ENCODE assay signal across 33 cellular contexts in the genomic region with DNA sequence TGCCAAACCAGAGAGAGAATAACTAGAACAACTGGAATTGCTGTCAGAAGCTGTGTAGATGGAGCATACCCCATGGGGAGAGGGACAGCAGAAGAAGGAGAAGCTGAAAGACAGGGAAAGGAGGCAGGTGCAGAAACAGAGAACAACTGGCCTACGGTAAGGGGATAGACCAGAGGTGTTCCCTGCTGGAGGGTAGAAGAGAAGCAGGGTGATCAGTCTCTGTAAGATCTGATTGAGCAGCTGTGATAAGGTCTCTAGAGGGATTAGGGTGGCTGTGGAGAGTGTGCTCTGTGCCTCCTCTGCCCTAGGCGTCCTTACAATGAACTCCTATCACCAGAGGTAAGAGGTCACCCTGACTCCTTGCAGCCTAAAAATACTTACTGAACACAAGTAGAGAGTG. TPM values are rescaled to one million over a fixed set of nuclear protein-coding genes. Genes with fewer than 3 reads are reported as not detected.
"Had no signal": no experiment of that assay in that cellular context is flagged by ENCODE, and none has a peak within 500 bp of the region (broad histone marks: within the 10 kb centered on the region; RNA-seq: fewer than 3 reads in every experiment).

No MANE protein-coding gene starts in this region.

- H3K4me3 ChIP-seq: ascending aorta, breast epithelium, cardiac muscle cell, colonic mucosa, dorsolateral prefrontal cortex, esophagus muscularis mucosa, gastrocnemius medialis, heart left ventricle had no signal

- H3K27ac ChIP-seq: ascending aorta, breast epithelium, cardiac muscle cell, colonic mucosa, dorsolateral prefrontal cortex, esophagus muscularis mucosa, foreskin keratinocyte, gastrocnemius medialis, heart left ventricle had no signal

- H3K9me3 ChIP-seq: colonic mucosa, esophagus muscularis mucosa, gastrocnemius medialis had no signal

- DNase-seq: activated CD4-positive, alpha-beta memory T cell treated with anti-CD3 and anti-CD28 coated beads for 36 hours; activated CD4-positive, alpha-beta T cell treated with anti-CD3 and anti-CD28 coated beads for 36 hours; activated CD4-positive, alpha-beta T cell treated with anti-CD3 and anti-CD28 coated beads, Interleukin-2, amount 10 ng/mL, durations not matched to agents 24 days and 14 days; activated CD4-positive, CD25-positive, alpha-beta regulatory T cell; activated CD4-positive, CD25-positive, alpha-beta regulatory T cell treated with anti-CD3 and anti-CD28 coated beads, Interleukin-2, amount 50 U/mL, for 72 hours; activated CD8-positive, alpha-beta memory T cell treated with anti-CD3 and anti-CD28 coated beads, Interleukin-2, amount 10 ng/mL, durations not matched to agents 7 days and 5 days; activated CD8-positive, alpha-beta memory T cell treated with anti-CD3 and anti-CD28 coated beads, Interleukin-2, amount 50 U/mL, for 4 hours; activated CD8-positive, alpha-beta T cell treated with anti-CD3 and anti-CD28 coated beads, Interleukin-2, amount 10 ng/mL, durations not matched to agents 7 days and 5 days; activated effector memory CD4-positive, alpha-beta T cell treated with anti-CD3 and anti-CD28 coated beads, Interleukin-2, amount 50 U/mL, for 16 hours; activated naive CD4-positive, alpha-beta T cell treated with anti-CD3 and anti-CD28 coated beads, Interleukin-2, amount 10 ng/mL, durations not matched to agents 7 days and 5 days; activated naive CD8-positive, alpha-beta T cell treated with anti-CD3 and anti-CD28 coated beads, Interleukin-2, amount 10 ng/mL, durations not matched to agents 7 days and 5 days; activated T-cell treated with anti-CD3 and anti-CD28 coated beads, Interleukin-2, amount 50 U/mL, for 1 hour; activated T-cell treated with anti-CD3 and anti-CD28 coated beads, Interleukin-2, amount 50 U/mL, for 48 hours; central memory CD4-positive, alpha-beta T cell; cerebellar nuclear complex; colonic mucosa; dorsolateral prefrontal cortex; effector memory CD4-positive, alpha-beta T cell; erythroblast; foreskin keratinocyte; gastrocnemius medialis; glutamatergic neuron; heart left ventricle; T-helper 17 cell; T1000 had no signal

- H3K36me3 ChIP-seq: ascending aorta, breast epithelium, cardiac muscle cell, colonic mucosa, esophagus muscularis mucosa, gastrocnemius medialis, heart left ventricle had no signal

- H3K27me3 ChIP-seq: ascending aorta, breast epithelium, cardiac muscle cell, colonic mucosa, gastrocnemius medialis had no signal

- H3K4me1 ChIP-seq: ascending aorta, breast epithelium, colonic mucosa, esophagus muscularis mucosa, foreskin keratinocyte, gastrocnemius medialis, heart left ventricle had no signal

RNA-seq across cellular contexts. Expression of a gene that starts 33.8 kb away (rescaled TPM):
- total RNA-seq: activated CD4-positive, alpha-beta memory T cell treated with anti-CD3 and anti-CD28 coated beads for 36 hours; activated CD4-positive, alpha-beta T cell treated with anti-CD3 and anti-CD28 coated beads for 36 hours; activated CD4-positive, alpha-beta T cell treated with anti-CD3 and anti-CD28 coated beads, Interleukin-2, amount 10 ng/mL, durations not matched to agents 24 days and 14 days; activated CD8-positive, alpha-beta memory T cell treated with anti-CD3 and anti-CD28 coated beads for 36 hours; activated CD8-positive, alpha-beta memory T cell treated with anti-CD3 and anti-CD28 coated beads, Interleukin-2, amount 10 ng/mL, durations not matched to agents 7 days and 5 days; activated CD8-positive, alpha-beta T cell treated with anti-CD3 and anti-CD28 coated beads, Interleukin-2, amount 10 ng/mL, durations not matched to agents 7 days and 5 days; activated naive CD4-positive, alpha-beta T cell treated with anti-CD3 and anti-CD28 coated beads, Interleukin-2, amount 50 U/mL, for 72 hours; activated naive CD8-positive, alpha-beta T cell treated with anti-CD3 and anti-CD28 coated beads, Interleukin-2, amount 10 ng/mL, durations not matched to agents 7 days and 5 days; activated T-helper 1 cell treated with anti-CD3 and anti-CD28 coated beads, Interleukin-12 subunit alpha, Interleukin-12 subunit beta, Interleukin-2, Interleukin-4 antibody, amounts not matched to agents 30 ng/mL and 10 ng/mL and 1 ng/mL, durations not matched to agents 14 hours and 24 hours and 36 hours; activated T-helper 2 cell treated with anti-CD3 and anti-CD28 coated beads, Interferon-gamma antibody, Interleukin-2, Interleukin-4, amounts not matched to agents 10 μg/mL and 5 μg/mL and 100 μg/mL, durations not matched to agents 14 hours and 24 hours and 36 hours; ascending aorta; breast epithelium; cardiac muscle cell; colonic mucosa; dorsolateral prefrontal cortex; esophagus muscularis mucosa; foreskin keratinocyte; gastrocnemius medialis; heart left ventricle; T-helper 17 cell had no signal
